ENCODE assay signal across 13 cellular contexts in the genomic region with DNA sequence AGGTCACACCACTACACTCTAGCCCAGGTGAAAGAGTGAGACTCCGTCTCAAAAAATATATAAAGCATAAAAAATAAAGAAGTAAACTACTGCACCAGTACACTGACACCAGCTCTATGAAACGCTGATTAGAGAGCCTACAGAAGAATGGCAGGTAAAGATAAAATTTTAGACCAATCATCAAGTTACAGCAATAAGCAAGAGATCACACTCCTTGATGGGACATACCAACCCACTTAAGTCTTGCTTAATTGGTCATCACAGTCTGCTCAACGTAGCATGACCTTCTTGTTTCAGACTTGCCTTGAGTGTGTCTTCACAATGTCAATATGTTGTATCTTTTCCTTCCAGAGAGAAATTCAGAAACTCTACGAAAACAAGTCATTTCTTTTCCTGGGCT. TPM values are rescaled to one million over a fixed set of nuclear protein-coding genes. Genes with fewer than 3 reads are reported as not detected.
DNase-seq lines count a peak whose midpoint lies in the region; ATAC-seq and TF ChIP-seq lines count a peak whose summit lies in the region.
"Had no signal": no experiment of that assay in that cellular context is flagged by ENCODE, and none has a peak within 500 bp of the region (broad histone marks: within the 10 kb centered on the region; RNA-seq: fewer than 3 reads in every experiment).

No MANE protein-coding gene starts in this region.

- H3K27ac ChIP-seq in gastrocnemius medialis (peak overlapping the region; percentile 39 to 60 (median 52)), colonic mucosa (no peak overlapping the region)
- H3K27ac ChIP-seq: GM23248 had no signal

- in situ Hi-C loops in gastrocnemius medialis (cut with MboI; ENCODE audit: low sequenced_read_pairs in 4 of 4) = no loop called here

- H3K27ac Mint-ChIP-seq in activated naive CD8-positive, alpha-beta T cell = peak overlapping the region; percentile 36
- no peak overlapping the region for H3K27ac Mint-ChIP-seq in activated naive CD8-positive, alpha-beta T cell treated with anti-CD3 and anti-CD28 coated beads for 36 hours
- H3K27ac Mint-ChIP-seq in central memory CD8-positive, alpha-beta T cell (ENCODE audit: low read depth) = peak overlapping the region; percentile 19
- H3K27ac Mint-ChIP-seq in immature natural killer cell = no peak overlapping the region

- TF ChIP-seq POLR2A in gastrocnemius medialis (IDR thresholded peaks at IDR 0.05) = no peak

- H3K36me3 ChIP-seq in gastrocnemius medialis (peaks cover 0 to 33% of the 10 kb centered on the region in 2 donors), colonic mucosa (peaks cover 12% of the 10 kb centered on the region)

- no peaks in the 10 kb centered on the region for H3K9me3 Mint-ChIP-seq in activated naive CD8-positive, alpha-beta T cell (ENCODE audit: low read depth)
- no peaks in the 10 kb centered on the region for H3K9me3 Mint-ChIP-seq in activated naive CD8-positive, alpha-beta T cell treated with anti-CD3 and anti-CD28 coated beads for 36 hours
- no peaks in the 10 kb centered on the region for H3K9me3 Mint-ChIP-seq in central memory CD8-positive, alpha-beta T cell
- no peaks in the 10 kb centered on the region for H3K9me3 Mint-ChIP-seq in immature natural killer cell
- H3K9me3 Mint-ChIP-seq: CD4-positive, CD25-positive, alpha-beta regulatory T cell had no signal

- H3K4me3 ChIP-seq in gastrocnemius medialis (no peak overlapping the region), colonic mucosa (no peak overlapping the region)
- H3K4me3 ChIP-seq: GM23248, HAP-1 had no signal

- H3K4me1 ChIP-seq in gastrocnemius medialis (peaks cover 13 to 14% of the 10 kb centered on the region in 2 donors), colonic mucosa (no peaks in the 10 kb centered on the region)
- H3K4me1 ChIP-seq: BE2C, Caco-2, HAP-1 had no signal

- no peak for TF ChIP-seq CTCF in gastrocnemius medialis (IDR thresholded peaks at IDR 0.05 in 4 of 5, conservative IDR thresholded peaks at IDR 0.05 in 1 of 5)
- no peak for TF ChIP-seq CTCF in colonic mucosa (IDR thresholded peaks at IDR 0.05)

- no peak for DNase-seq in activated naive CD8-positive, alpha-beta T cell treated with anti-CD3 and anti-CD28 coated beads for 36 hours
- DNase-seq in central memory CD8-positive, alpha-beta T cell (ENCODE audit: low spot score in 2 of 2) = no peak
- no peak for DNase-seq in gastrocnemius medialis
- DNase-seq in colonic mucosa = no peak
- DNase-seq in immature natural killer cell = no peak
- DNase-seq: ACHN; BE2C; C1 segment of cervical spinal cord; Caco-2; CD4-positive, CD25-positive, alpha-beta regulatory T cell; GM23248 had no signal

- no peaks in the 10 kb centered on the region for H3K9me3 ChIP-seq in gastrocnemius medialis
- H3K9me3 ChIP-seq in colonic mucosa = no peaks in the 10 kb centered on the region
- H3K9me3 ChIP-seq: BE2C, Caco-2, HAP-1 had no signal

- no peak overlapping the region for H3K4me3 Mint-ChIP-seq in activated naive CD8-positive, alpha-beta T cell
- H3K4me3 Mint-ChIP-seq in activated naive CD8-positive, alpha-beta T cell treated with anti-CD3 and anti-CD28 coated beads for 36 hours = no peak overlapping the region
- H3K4me3 Mint-ChIP-seq in central memory CD8-positive, alpha-beta T cell = no peak overlapping the region
- H3K4me3 Mint-ChIP-seq in immature natural killer cell = no peak overlapping the region
- H3K4me3 Mint-ChIP-seq: CD4-positive, CD25-positive, alpha-beta regulatory T cell had no signal

- intact Hi-C loops in gastrocnemius medialis (cut with DNase I; ENCODE audit: low total_unique reads) = no loop called here
- intact Hi-C loops in colonic mucosa (cut with DNase I) = no loop called here

- H3K27me3 ChIP-seq in gastrocnemius medialis (no peaks in the 10 kb centered on the region), colonic mucosa (no peaks in the 10 kb centered on the region)
- H3K27me3 ChIP-seq: BE2C had no signal

- no peak for ATAC-seq in central memory CD8-positive, alpha-beta T cell (replicated peaks; ENCODE audit: extremely low read depth, poor library complexity, severe bottlenecking)
- ATAC-seq in gastrocnemius medialis = peak; percentile 35 to 54

- no peaks in the 10 kb centered on the region for H3K36me3 Mint-ChIP-seq in activated naive CD8-positive, alpha-beta T cell
- peaks cover 10% of the 10 kb centered on the region for H3K36me3 Mint-ChIP-seq in activated naive CD8-positive, alpha-beta T cell treated with anti-CD3 and anti-CD28 coated beads for 36 hours
- peaks cover 19% of the 10 kb centered on the region for H3K36me3 Mint-ChIP-seq in central memory CD8-positive, alpha-beta T cell (ENCODE audit: insufficient read depth)
- peaks cover 5 to 9% (median 6%) of the 10 kb centered on the region in 3 donors for H3K36me3 Mint-ChIP-seq in immature natural killer cell

- H3K4me1 Mint-ChIP-seq in activated naive CD8-positive, alpha-beta T cell (ENCODE audit: low read depth) = peaks cover under 1% of the 10 kb centered on the region
- peaks cover 6% of the 10 kb centered on the region for H3K4me1 Mint-ChIP-seq in activated naive CD8-positive, alpha-beta T cell treated with anti-CD3 and anti-CD28 coated beads for 36 hours
- no peaks in the 10 kb centered on the region for H3K4me1 Mint-ChIP-seq in central memory CD8-positive, alpha-beta T cell
- no peaks in the 10 kb centered on the region for H3K4me1 Mint-ChIP-seq in immature natural killer cell

- no peaks in the 10 kb centered on the region for H3K27me3 Mint-ChIP-seq in activated naive CD8-positive, alpha-beta T cell
- no peaks in the 10 kb centered on the region for H3K27me3 Mint-ChIP-seq in activated naive CD8-positive, alpha-beta T cell treated with anti-CD3 and anti-CD28 coated beads for 36 hours
- H3K27me3 Mint-ChIP-seq in central memory CD8-positive, alpha-beta T cell = no peaks in the 10 kb centered on the region
- no peaks in the 10 kb centered on the region for H3K27me3 Mint-ChIP-seq in immature natural killer cell (ENCODE audit: low read depth in 3 of 3)
- H3K27me3 Mint-ChIP-seq: CD4-positive, CD25-positive, alpha-beta regulatory T cell had no signal

- H3K9ac ChIP-seq in colonic mucosa (ENCODE audit: low read depth in 2 of 2, low read length in 2 of 2) = no peak overlapping the region
- H3K9ac ChIP-seq: GM23248 had no signal

RNA-seq across cellular contexts. Expression of a gene that starts 12.5 kb away (rescaled TPM):
- total RNA-seq in activated naive CD8-positive, alpha-beta T cell treated with anti-CD3 and anti-CD28 coated beads for 36 hours = 100 to 1,000 TPM; 153 to 158 TPM
- total RNA-seq in gastrocnemius medialis (100 to 1,000 TPM in 1 of 4 donors, 10 to 100 TPM in 3; 72.3 to 101 (median 79.4) TPM), colonic mucosa (100 to 1,000 TPM in 1 of 2 donors, 10 to 100 TPM in 1; 75.8 to 102 TPM)
- 100 to 1,000 TPM in 2 of 3 donors, 10 to 100 TPM in 1; 67.7 to 161 (median 150) TPM for polyA plus RNA-seq in immature natural killer cell

RNA-seq across cellular contexts. Expression of a gene that starts 12.7 kb away (rescaled TPM):
- 10 to 100 TPM; 43.8 to 44.5 TPM for total RNA-seq in activated naive CD8-positive, alpha-beta T cell treated with anti-CD3 and anti-CD28 coated beads for 36 hours
- total RNA-seq in gastrocnemius medialis = 10 to 100 TPM; 12.5 to 20.8 (median 16.2) TPM
- 10 to 100 TPM; 19.9 to 63.4 TPM for total RNA-seq in colonic mucosa
- polyA plus RNA-seq in immature natural killer cell = 10 to 100 TPM; 19.0 to 37.0 (median 20.5) TPM

RNA-seq across cellular contexts. Expression of a gene that starts 26.7 kb away (rescaled TPM):
- 1 to 10 TPM; 4.7 to 5.2 TPM for total RNA-seq in activated naive CD8-positive, alpha-beta T cell treated with anti-CD3 and anti-CD28 coated beads for 36 hours
- 1 to 10 TPM; 4.5 to 5.8 (median 5.6) TPM for total RNA-seq in gastrocnemius medialis
- total RNA-seq in colonic mucosa = 10 to 100 TPM; 16.4 to 17.8 TPM
- 10 to 100 TPM in 1 of 3 donors, 1 to 10 TPM in 2; 6.0 to 15.6 (median 6.5) TPM for polyA plus RNA-seq in immature natural killer cell

RNA-seq across cellular contexts. Expression of a gene that starts 44.6 kb away (rescaled TPM):
- 10 to 100 TPM; 16.0 to 16.7 TPM for total RNA-seq in activated naive CD8-positive, alpha-beta T cell treated with anti-CD3 and anti-CD28 coated beads for 36 hours
- total RNA-seq in gastrocnemius medialis (10 to 100 TPM; 13.6 to 32.2 (median 23.2) TPM), colonic mucosa (10 to 100 TPM; 57.9 to 58.3 TPM)
- 10 to 100 TPM; 11.5 to 21.1 (median 13.7) TPM for polyA plus RNA-seq in immature natural killer cell

RNA-seq across cellular contexts. Expression of a gene that starts 44.8 kb away (rescaled TPM):
- total RNA-seq in activated naive CD8-positive, alpha-beta T cell treated with anti-CD3 and anti-CD28 coated beads for 36 hours = 10 to 100 TPM; 49.0 to 52.8 TPM
- total RNA-seq in gastrocnemius medialis (10 to 100 TPM; 53.3 to 93.8 (median 69.2) TPM), colonic mucosa (10 to 100 TPM; 14.4 to 25.1 TPM)
- polyA plus RNA-seq in immature natural killer cell = 10 to 100 TPM in 2 of 3 donors, 1 to 10 TPM in 1; 4.5 to 15.0 (median 10.5) TPM

Comparison
In these comparisons a context has a peak if more than half of its experiments do, and no peak if none do; other contexts are left out.
1. H3K27ac Mint-ChIP-seq: peak in activated naive CD8-positive, alpha-beta T cell (single experiment) and central memory CD8-positive, alpha-beta T cell (single experiment); none in activated naive CD8-positive, alpha-beta T cell treated with anti-CD3 and anti-CD28 coated beads for 36 hours (single experiment) and immature natural killer cell (0 of 6).